11 cellular contexts compared by ENCODE assay signal in the genomic region with DNA sequence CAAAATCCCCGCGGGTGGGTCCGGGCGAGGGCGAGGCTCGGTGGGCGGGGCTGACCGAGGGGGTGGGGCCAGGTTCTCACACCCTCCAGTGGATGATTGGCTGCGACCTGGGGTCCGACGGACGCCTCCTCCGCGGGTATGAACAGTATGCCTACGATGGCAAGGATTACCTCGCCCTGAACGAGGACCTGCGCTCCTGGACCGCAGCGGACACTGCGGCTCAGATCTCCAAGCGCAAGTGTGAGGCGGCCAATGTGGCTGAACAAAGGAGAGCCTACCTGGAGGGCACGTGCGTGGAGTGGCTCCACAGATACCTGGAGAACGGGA. TPM values are rescaled to one million over a fixed set of nuclear protein-coding genes. Genes with fewer than 3 reads are reported as not detected.
DNase-seq lines count a peak whose midpoint lies in the region; ATAC-seq, FAIRE-seq and TF ChIP-seq lines count a peak whose summit lies in the region.
"Had no signal": no experiment of that assay in that cellular context is flagged by ENCODE, and none has a peak within 500 bp of the region (broad histone marks: within the 10 kb centered on the region; RNA-seq: fewer than 3 reads in every experiment).

No MANE protein-coding gene starts in this region.

- H2BK12ac ChIP-seq in H1 (ENCODE audit: low read depth, low read length) = no peak overlapping the region

- H3K4me1 Mint-ChIP-seq in nephron = no peaks in the 10 kb centered on the region

- H3K9ac ChIP-seq in H1 (replicated peaks in 1 of 4; ENCODE audit: extremely low read depth in 1 of 4, low read depth in 3 of 4, low read length in 3 of 4) = no peak overlapping the region
- H3K9ac ChIP-seq: KMS-11 had no signal

- TF ChIP-seq POLR2A in H1 (IDR thresholded peaks at IDR 0.05; ENCODE audit: control extremely low read depth in 1 of 2, low read depth in 2 of 2, low read length in 2 of 2) = no peak

- no peaks in the 10 kb centered on the region for H4K20me1 ChIP-seq in H1 (replicated peaks in 1 of 2; ENCODE audit: control insufficient read depth in 1 of 2, insufficient read depth in 2 of 2, low read length in 2 of 2)

- H3K27me3 ChIP-seq in H1 (replicated peaks in 1 of 4; ENCODE audit: control insufficient read depth in 3 of 4, extremely low read depth in 1 of 4, insufficient read depth in 3 of 4, low read length in 3 of 4) = peaks cover 13 to 42% (median 31%) of the 10 kb centered on the region in 4 experiments

- no peaks in the 10 kb centered on the region for H3K36me3 Mint-ChIP-seq in nephron (ENCODE audit: low read depth)

- H4K5ac ChIP-seq in H1 (ENCODE audit: insufficient read length, low read depth, low read length) = no peak overlapping the region

- H3K27ac Mint-ChIP-seq in nephron = no peak overlapping the region

- no peak overlapping the region for H3K27ac ChIP-seq in H1 (ENCODE audit: low read depth, low read length)
- H3K27ac ChIP-seq in urinary bladder (ENCODE audit: low read depth) = no peak overlapping the region
- H3K27ac ChIP-seq: KMS-11 had no signal

- H2AK5ac ChIP-seq in H1 (ENCODE audit: low read depth, low read length) = no peak overlapping the region

- peak; percentile 43 for ATAC-seq in Right ventricle myocardium superior (ENCODE audit: poor library complexity)
- no peak for ATAC-seq in Right ventricle myocardium inferior

- peak overlapping the region in 2 of 4 experiments; percentile 37 to 72; a peak in 6 of 8 replicates for H3K4me3 ChIP-seq in H1 (ENCODE audit: extremely low read depth in 1 of 4, insufficient read depth in 2 of 4, low read depth in 3 of 4, low read length in 4 of 4)
- H3K4me3 ChIP-seq in urinary bladder (ENCODE audit: low read depth, low read length) = peak overlapping the region; percentile 29

- no peak overlapping the region for H4K8ac ChIP-seq in H1 (ENCODE audit: extremely low read depth, insufficient read depth, low read length)

- H3K27me3 Mint-ChIP-seq in nephron (ENCODE audit: low read depth) = peaks cover 95% of the 10 kb centered on the region

- H3K9me3 Mint-ChIP-seq in nephron = no peaks in the 10 kb centered on the region

- H2BK120ac ChIP-seq in H1 (replicated peaks; ENCODE audit: low read depth, low read length) = no peak overlapping the region

- intact Hi-C loops in Right ventricle myocardium superior (cut with DNase I) = no loop called here
- intact Hi-C loops in Right ventricle myocardium inferior (cut with DNase I) = no loop called here

- no peak overlapping the region for H3K56ac ChIP-seq in H1 (replicated peaks; ENCODE audit: insufficient read length, low read depth, low read length)

- TF ChIP-seq RAD21 in H1 (IDR thresholded peaks at IDR 0.05 in 1 of 2, conservative IDR thresholded peaks at IDR 0.05 in 1 of 2; ENCODE audit: low read depth in 2 of 2, low read length in 2 of 2) = no peak

- H3K79me1 ChIP-seq in H1 (ENCODE audit: low read depth, low read length) = no peaks in the 10 kb centered on the region

- no peak for TF ChIP-seq EP300 in H1 (IDR thresholded peaks at IDR 0.05; ENCODE audit: borderline replicate concordance in 1 of 2, low read depth in 2 of 2, low read length in 2 of 2)

- TF ChIP-seq CTCF in H1 (IDR thresholded peaks at IDR 0.05; ENCODE audit: control extremely low read depth in 1 of 3, insufficient read depth in 1 of 3, low read depth in 1 of 3, low read length in 3 of 3) (no peak), nephron (IDR thresholded peaks at IDR 0.05; ENCODE audit: unreplicated experiment in 3 of 3) (no peak)

- FAIRE-seq in H1 (lab: Jason Lieb, UNC) = no peak
- FAIRE-seq: colon had no signal

- H2AFZ ChIP-seq in H1 (ENCODE audit: low read length) = peak overlapping the region; percentile 77; the same call in 1 of the 2 replicates

- WGBS in H1 (ENCODE audit: extremely low coverage in 1 of 2, insufficient coverage in 1 of 2, insufficient read length in 1 of 2, insufficient replicate concordance in 2 of 2, low coverage in 1 of 2, low lambda C conversion rate in 2 of 2, missing lambda C conversion rate in 1 of 2), 2 experiments = 41% methylated on average over 16 of the region's 26 CpGs; no CpG with 5 or more reads in 1 of the 2 experiments
- WGBS in urinary bladder = 15% methylated on average over 26 of the region's 26 CpGs

- H2BK15ac ChIP-seq in H1 (ENCODE audit: low read length) = peak overlapping the region; percentile 99; the same call in 1 of the 2 replicates

- peak overlapping the region; percentile 76 to 88 for H3K4me2 ChIP-seq in H1 (ENCODE audit: insufficient read depth in 1 of 2, low read depth in 2 of 2, low read length in 2 of 2)
- H3K4me2 ChIP-seq: KMS-11 had no signal

- no peak overlapping the region for H3K18ac ChIP-seq in H1 (ENCODE audit: extremely low read depth, low read length)

- CTCF ChIA-PET in H1 (lab: Charles Lee; ENCODE audit: partially characterized antibody) = interaction anchor here (3.0 kb wide), 1 partner anchor 90 kb away, joined by 17 read pairs; no protein-coding TSS in a partner anchor

- H3K14ac ChIP-seq in H1 (ENCODE audit: insufficient read length) = no peak overlapping the region

- no peaks in the 10 kb centered on the region for H3K79me2 ChIP-seq in H1 (ENCODE audit: control insufficient read depth in 1 of 2, insufficient read depth in 2 of 2, low read length in 2 of 2)

- DNase-seq in Right ventricle myocardium superior (no peak), Right ventricle myocardium inferior (ENCODE audit: missing footprints) (no peak), H1 (ENCODE audit: low read depth in 1 of 2, low spot score in 2 of 2) (peak in 1 of 2 experiments; percentile 84), NCI-H510A (lab: John Stamatoyannopoulos, UW) (no peak), DMS79 treated with DMSO at 0.1 percent for 48 hours (lab: John Stamatoyannopoulos, UW) (no peak), COLO829 (ENCODE audit: low spot score) (no peak)

- POLR2A ChIA-PET in H1 (lab: Charles Lee; ENCODE audit: partially characterized antibody) = no interaction called here

- H2BK20ac ChIP-seq in H1 (ENCODE audit: low read length) = no peak overlapping the region

- H3K36me3 ChIP-seq in H1 (ENCODE audit: control insufficient read depth in 2 of 4, insufficient read depth in 4 of 4, low read length in 3 of 4) (no peaks in the 10 kb centered on the region), urinary bladder (ENCODE audit: insufficient read depth) (no peaks in the 10 kb centered on the region)

- peaks cover 0 to 4% (median 2%) of the 10 kb centered on the region in 4 experiments; a peak in 4 of 7 replicates for H3K4me1 ChIP-seq in H1 (replicated peaks in 1 of 4; ENCODE audit: control insufficient read depth in 3 of 4, insufficient read depth in 4 of 4, low read length in 3 of 4)
- H3K4me1 ChIP-seq in urinary bladder (ENCODE audit: insufficient read depth) = peaks cover 2% of the 10 kb centered on the region

- no peak overlapping the region for H3K4ac ChIP-seq in H1 (replicated peaks; ENCODE audit: insufficient read length, low read depth, low read length)

- H3K23ac ChIP-seq in H1 (ENCODE audit: insufficient read length) = no peak overlapping the region

- H3K23me2 ChIP-seq in H1 (ENCODE audit: low read depth, low read length) = peaks cover 7% of the 10 kb centered on the region; the same call in 1 of the 2 replicates

- peak overlapping the region in 2 of 3 experiments; percentile 35 to 57 for H3K4me3 Mint-ChIP-seq in nephron

- H4K91ac ChIP-seq in H1 (replicated peaks; ENCODE audit: insufficient read length, low read length) = no peak overlapping the region

- no peak overlapping the region for H2BK5ac ChIP-seq in H1 (ENCODE audit: low read depth, low read length)

- no peaks in the 10 kb centered on the region; a peak in 1 of 4 replicates for H3K9me3 ChIP-seq in H1 (ENCODE audit: insufficient read depth in 2 of 2, low read depth in 1 of 2, low read length in 1 of 2)

TF ChIP-seq in H1, 55 proteins besides CTCF, POLR2A, EP300 and RAD21:
- TF ChIP-seq, protein P1, sequence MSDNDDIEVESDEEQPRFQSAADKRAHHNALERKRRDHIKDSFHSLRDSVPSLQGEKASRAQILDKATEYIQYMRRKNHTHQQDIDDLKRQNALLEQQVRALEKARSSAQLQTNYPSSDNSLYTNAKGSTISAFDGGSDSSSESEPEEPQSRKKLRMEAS (IDR thresholded peaks at IDR 0.05) = peak; percentile 76
- TF ChIP-seq CTBP2 (IDR thresholded peaks at IDR 0.05; ENCODE audit: borderline replicate concordance, insufficient read depth, insufficient read length, low read length) = no peak
- TF ChIP-seq EZH2 (IDR thresholded peaks at IDR 0.05; ENCODE audit: low read depth, low read length, severe bottlenecking) = no peak
- TF ChIP-seq, protein P2, sequence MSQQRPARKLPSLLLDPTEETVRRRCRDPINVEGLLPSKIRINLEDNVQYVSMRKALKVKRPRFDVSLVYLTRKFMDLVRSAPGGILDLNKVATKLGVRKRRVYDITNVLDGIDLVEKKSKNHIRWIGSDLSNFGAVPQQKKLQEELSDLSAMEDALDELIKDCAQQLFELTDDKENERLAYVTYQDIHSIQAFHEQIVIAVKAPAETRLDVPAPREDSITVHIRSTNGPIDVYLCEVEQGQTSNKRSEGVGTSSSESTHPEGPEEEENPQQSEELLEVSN (IDR thresholded peaks at IDR 0.05) = peak; percentile 75
TF ChIP-seq in H1: peak in this region for 2.

RNA-seq across cellular contexts. Expression of a gene that starts 0.8 kb away (rescaled TPM):
- total RNA-seq in Right ventricle myocardium superior = not detected
- not detected for total RNA-seq in Right ventricle myocardium inferior
- 4.4 and 4.8 TPM in 2 replicates for total RNA-seq in H1 (2021; fragmentation: NEBNext Ultra II Directional; extraction: Animal tissue kit (Norgen Biotek cat#: 25700))
- 3.2 and 4.2 TPM in 2 replicates for polyA plus RNA-seq in H1 (2011; rRNA removed)
- polyA plus RNA-seq in H1 (2011; cell fraction: cytosol; rRNA removed) = 4.9 TPM
- polyA plus RNA-seq in H1 (2011; cell fraction: nucleus; rRNA removed) = 7.8 TPM
- 2.1 to 4.4 TPM (median 2.9 TPM) in 4 replicates for polyA plus RNA-seq in H1 (2012, experiment 1 of 2)
- 3.6 TPM for polyA plus RNA-seq in H1 (2012, experiment 2 of 2)
- 6.4 TPM for polyA plus RNA-seq in H1 (2013, experiment 1 of 2)
- polyA plus RNA-seq in H1 (2013, experiment 2 of 2) = 5.8 TPM
- 0.93 and 0.98 TPM in 2 replicates for polyA minus RNA-seq in H1 (2011; rRNA and poly(A)+ RNA removed)
- polyA minus RNA-seq in H1 (2011; cell fraction: cytosol; rRNA and poly(A)+ RNA removed) = 0.88 TPM
- 1.9 TPM for polyA minus RNA-seq in H1 (2011; cell fraction: nucleus; rRNA and poly(A)+ RNA removed)
- total RNA-seq in urinary bladder = not detected
- not detected for polyA plus RNA-seq in urinary bladder
- total RNA-seq: skeletal muscle tissue had no signal
